In genomic region chr14:29462271-29462670, GRCh38 we compare ENCODE assay signal across 20 cellular contexts.
DNase-seq lines count a peak whose midpoint lies in the region; ATAC-seq lines count a peak whose summit lies in the region.
"Had no signal": no experiment of that assay in that cellular context is flagged by ENCODE, and none has a peak within 500 bp of the region (broad histone marks: within the 10 kb centered on the region; RNA-seq: fewer than 3 reads in every experiment).

No MANE protein-coding gene starts in this region.

- no peak for ATAC-seq in HG03460 (IDR thresholded peaks at IDR 0.05; ENCODE audit: unreplicated experiment)
- ATAC-seq: activated T-cell treated with anti-CD3 and anti-CD28 coated beads, Interleukin-2, amount 50 U/mL, for 72 hours; naive thymus-derived CD4-positive, alpha-beta T cell; right cardiac atrium; stimulated activated naive CD8-positive, alpha-beta T cell treated with anti-CD3 and anti-CD28 coated beads, Interleukin-15, Interleukin-2, amounts not matched to agents 100 U/mL and 50 U/mL, for 24 hours; T-cell had no signal

- DNase-seq in DMS153 (lab: John Stamatoyannopoulos, UW) (peak; percentile 20), DMS153 treated with DMSO at 0.1 percent for 48 hours (lab: John Stamatoyannopoulos, UW; ENCODE audit: unreplicated experiment) (no peak), NCI-H187 (lab: John Stamatoyannopoulos, UW) (peak; percentile 64 to 68), NCI-H69 (lab: John Stamatoyannopoulos, UW) (peak; percentile 100), renal cortical epithelial cell (ENCODE audit: low read depth) (peak; percentile 33), AG20443 (ENCODE audit: low spot score) (no peak), NCI-H345 (lab: John Stamatoyannopoulos, UW) (no peak)
- DNase-seq: activated CD4-positive, alpha-beta T cell treated with anti-CD3 and anti-CD28 coated beads for 1 hour; activated T-cell treated with anti-CD3 and anti-CD28 coated beads, Interleukin-2, amount 50 U/mL, for 72 hours; aorta; central memory CD4-positive, alpha-beta T cell; dorsolateral prefrontal cortex; head of caudate nucleus; KG1; naive thymus-derived CD4-positive, alpha-beta T cell; right cardiac atrium; stimulated activated CD4-positive, alpha-beta T cell treated with anti-CD3 and anti-CD28 coated beads, Interleukin-4, amount 100 ng/mL, for 24 hours; stimulated activated naive CD8-positive, alpha-beta T cell treated with anti-CD3 and anti-CD28 coated beads, Interleukin-15, Interleukin-2, amounts not matched to agents 100 U/mL and 50 U/mL, for 24 hours; T-cell had no signal

Comparison
In these comparisons a context has a peak if more than half of its experiments do, and no peak if none do; other contexts are left out.
1. DNase-seq: peak in DMS153 (single experiment), NCI-H187 (2 of 2), NCI-H69 (single experiment) and renal cortical epithelial cell (single experiment); none in DMS153 treated with DMSO at 0.1 percent for 48 hours (single experiment), AG20443 (single experiment) and NCI-H345 (single experiment).